Comparison of ENCODE assay signal across 1 cellular context in the genomic region with DNA sequence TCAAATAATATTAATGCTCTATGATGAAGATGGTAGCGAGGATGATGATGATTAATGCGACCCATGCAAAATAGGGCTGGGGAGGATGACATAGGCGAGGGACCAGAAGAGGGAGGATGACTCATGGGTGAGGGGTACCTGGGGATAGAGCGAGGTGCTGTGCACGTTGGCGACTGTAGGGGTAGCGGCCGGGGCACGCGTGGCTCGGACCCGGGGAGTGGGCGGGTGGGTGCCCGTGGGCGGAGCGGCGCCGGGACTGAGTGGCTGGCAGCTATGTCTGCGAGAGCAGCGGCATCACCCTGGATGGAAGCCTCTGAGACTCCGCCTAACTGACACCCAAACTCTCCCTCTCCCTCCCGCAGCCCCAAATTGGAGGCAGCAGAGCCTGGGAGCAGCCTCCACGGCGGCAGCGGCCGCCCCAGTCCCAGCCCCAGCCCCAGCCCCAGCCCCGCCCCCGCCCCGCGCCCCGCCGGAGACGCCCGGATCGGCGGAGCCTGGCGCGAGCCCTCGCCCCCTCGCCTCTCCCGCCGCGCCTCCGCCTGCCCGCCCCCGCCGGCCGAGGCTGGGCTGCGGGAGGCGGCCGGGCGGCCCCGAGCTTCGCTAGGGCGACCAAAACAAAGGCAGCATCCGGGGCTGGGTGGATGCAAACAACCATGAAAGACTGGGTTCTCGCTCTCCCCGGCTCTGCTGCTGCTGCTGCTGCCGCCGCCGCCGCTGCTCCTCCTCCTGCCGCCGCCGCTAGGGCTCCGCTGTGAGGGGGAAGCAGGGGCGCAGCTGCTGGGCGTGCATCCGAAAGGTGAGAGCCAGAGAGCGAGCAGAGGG.
TF ChIP-seq lines count a peak whose summit lies in the region.

TSS of gene RIMS1 (plus strand) at position 367 of the 822 bp plus-strand sequence. CDS start 474 bp downstream, outside the sequence.

TF ChIP-seq in HEK293, 187 proteins besides CTCF, POLR2A, EP300 and RAD21 (continued from another document):
- TF ChIP-seq, protein P1, sequence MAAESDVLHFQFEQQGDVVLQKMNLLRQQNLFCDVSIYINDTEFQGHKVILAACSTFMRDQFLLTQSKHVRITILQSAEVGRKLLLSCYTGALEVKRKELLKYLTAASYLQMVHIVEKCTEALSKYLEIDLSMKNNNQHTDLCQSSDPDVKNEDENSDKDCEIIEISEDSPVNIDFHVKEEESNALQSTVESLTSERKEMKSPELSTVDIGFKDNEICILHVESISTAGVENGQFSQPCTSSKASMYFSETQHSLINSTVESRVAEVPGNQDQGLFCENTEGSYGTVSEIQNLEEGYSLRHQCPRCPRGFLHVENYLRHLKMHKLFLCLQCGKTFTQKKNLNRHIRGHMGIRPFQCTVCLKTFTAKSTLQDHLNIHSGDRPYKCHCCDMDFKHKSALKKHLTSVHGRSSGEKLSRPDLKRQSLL (tag by site-specific recombination; IDR thresholded peaks at IDR 0.05): no peak
- TF ChIP-seq HOXC10 (CRISPR knock-in tag; IDR thresholded peaks at IDR 0.05) (no peak), KLF17 (tag by site-specific recombination; IDR thresholded peaks at IDR 0.05) (0 out of 2 replicates have a peak, but pooled peaks have one; percentile 38), ZBTB17 (tag by site-specific recombination; IDR thresholded peaks at IDR 0.05) (no peak), ZNF138 (tag by site-specific recombination; IDR thresholded peaks at IDR 0.05; ENCODE audit: borderline replicate concordance) (no peak), ZNF629 (tag by site-specific recombination; IDR thresholded peaks at IDR 0.05) (no peak), ZNF701 (tag by site-specific recombination; IDR thresholded peaks at IDR 0.05) (no peak), REPIN1 (tag by site-specific recombination; IDR thresholded peaks at IDR 0.05; ENCODE audit: low read depth) (no peak), EGR2 (tag by site-specific recombination; IDR thresholded peaks at IDR 0.05; ENCODE audit: low read depth) (peak; percentile 53; the same call in 1 of the 2 replicates), KLF8 (tag by site-specific recombination; IDR thresholded peaks at IDR 0.05) (no peak), ZNF112 (tag by site-specific recombination; IDR thresholded peaks at IDR 0.05) (no peak), ZNF302 (tag by site-specific recombination; IDR thresholded peaks at IDR 0.05; ENCODE audit: low read depth) (no peak), ZFP41 (tag by site-specific recombination; IDR thresholded peaks at IDR 0.05; ENCODE audit: borderline replicate concordance) (no peak), TSHZ1 (tag by site-specific recombination; IDR thresholded peaks at IDR 0.05; ENCODE audit: borderline replicate concordance) (no peak)
- TF ChIP-seq, protein P2, sequence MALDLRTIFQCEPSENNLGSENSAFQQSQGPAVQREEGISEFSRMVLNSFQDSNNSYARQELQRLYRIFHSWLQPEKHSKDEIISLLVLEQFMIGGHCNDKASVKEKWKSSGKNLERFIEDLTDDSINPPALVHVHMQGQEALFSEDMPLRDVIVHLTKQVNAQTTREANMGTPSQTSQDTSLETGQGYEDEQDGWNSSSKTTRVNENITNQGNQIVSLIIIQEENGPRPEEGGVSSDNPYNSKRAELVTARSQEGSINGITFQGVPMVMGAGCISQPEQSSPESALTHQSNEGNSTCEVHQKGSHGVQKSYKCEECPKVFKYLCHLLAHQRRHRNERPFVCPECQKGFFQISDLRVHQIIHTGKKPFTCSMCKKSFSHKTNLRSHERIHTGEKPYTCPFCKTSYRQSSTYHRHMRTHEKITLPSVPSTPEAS (tag by site-specific recombination; IDR thresholded peaks at IDR 0.05): peak; percentile 61
